Comparison of ENCODE assay signal across 1 cellular context in genomic region chr10:43377393-43377883, GRCh38.
A peak's percentile ranks its signal among the peaks of the same experiment; 100 is the strongest.
TF ChIP-seq lines count a peak whose summit lies in the region.

No MANE protein-coding gene starts in this region.

TF ChIP-seq in HepG2, 621 proteins besides CTCF, POLR2A, EP300 and RAD21 (continued from another document and continues in another):
- TF ChIP-seq ZNF703 (CRISPR knock-in tag; IDR thresholded peaks at IDR 0.05; ENCODE audit: borderline replicate concordance) (no peak), ZNF615 (CRISPR knock-in tag; IDR thresholded peaks at IDR 0.05; ENCODE audit: borderline replicate concordance) (no peak), HMG20B (CRISPR knock-in tag; conservative IDR thresholded peaks at IDR 0.05) (0 out of 2 replicates have a peak, but pooled peaks have one; percentile 17), GATA4 (IDR thresholded peaks at IDR 0.05; ENCODE audit: borderline replicate concordance, low read depth) (no peak), MZF1 (CRISPR knock-in tag; IDR thresholded peaks at IDR 0.05; ENCODE audit: borderline replicate concordance) (no peak), ZSCAN25 (CRISPR knock-in tag; IDR thresholded peaks at IDR 0.05) (no peak), ELF1 (CRISPR knock-in tag; IDR thresholded peaks at IDR 0.05) (peak; percentile 36; the same call in 1 of the 2 replicates), ZNF607 (CRISPR knock-in tag; IDR thresholded peaks at IDR 0.05; ENCODE audit: borderline replicate concordance) (no peak), KLF12 (CRISPR knock-in tag; IDR thresholded peaks at IDR 0.05; ENCODE audit: borderline replicate concordance) (peak; percentile 63; the same call in 1 of the 2 replicates), ATF4 (CRISPR knock-in tag; IDR thresholded peaks at IDR 0.05) (no peak), PHF8 (CRISPR knock-in tag; IDR thresholded peaks at IDR 0.05) (peak; percentile 57; the same call in 1 of the 2 replicates), ZKSCAN5 (CRISPR knock-in tag; IDR thresholded peaks at IDR 0.05) (no peak), ZKSCAN1 (IDR thresholded peaks at IDR 0.05; ENCODE audit: low read length) (no peak), ARNT (IDR thresholded peaks at IDR 0.05) (no peak), BRF2 (CRISPR knock-in tag; IDR thresholded peaks at IDR 0.05) (no peak), ZNF557 (CRISPR knock-in tag; IDR thresholded peaks at IDR 0.05) (no peak), THYN1 (CRISPR knock-in tag; IDR thresholded peaks at IDR 0.05; ENCODE audit: borderline replicate concordance, low read depth) (no peak), ZNF292 (CRISPR knock-in tag; IDR thresholded peaks at IDR 0.05; ENCODE audit: borderline replicate concordance, low read depth) (peak; percentile 71; the same call in 1 of the 2 replicates), NFATC3 (CRISPR knock-in tag; IDR thresholded peaks at IDR 0.05) (no peak), ZNF333 (CRISPR knock-in tag; IDR thresholded peaks at IDR 0.05; ENCODE audit: borderline replicate concordance) (no peak), NFE2L1 (CRISPR knock-in tag; IDR thresholded peaks at IDR 0.05; ENCODE audit: borderline replicate concordance) (no peak), ARHGAP35 (CRISPR knock-in tag; IDR thresholded peaks at IDR 0.05; ENCODE audit: borderline replicate concordance) (no peak; the same call in 1 of the 2 replicates), HMG20A (CRISPR knock-in tag; IDR thresholded peaks at IDR 0.05; ENCODE audit: borderline replicate concordance) (no peak), SMYD3 (CRISPR knock-in tag; IDR thresholded peaks at IDR 0.05) (no peak), TAF15 (IDR thresholded peaks at IDR 0.05; ENCODE audit: low read depth, low read length, poor library complexity, severe bottlenecking) (no peak), SALL1 (CRISPR knock-in tag; IDR thresholded peaks at IDR 0.05) (0 out of 2 replicates have a peak, but pooled peaks have one; percentile 16), FOSL1 (CRISPR knock-in tag; IDR thresholded peaks at IDR 0.05; ENCODE audit: borderline replicate concordance) (no peak), AKNA (CRISPR knock-in tag; IDR thresholded peaks at IDR 0.05; ENCODE audit: borderline replicate concordance) (no peak), ZNF512B (CRISPR knock-in tag; IDR thresholded peaks at IDR 0.05; ENCODE audit: borderline replicate concordance) (0 out of 2 replicates have a peak, but pooled peaks have one; percentile 72), ZNF766 (CRISPR knock-in tag; IDR thresholded peaks at IDR 0.05; ENCODE audit: borderline replicate concordance) (no peak), FOXA1 (IDR thresholded peaks at IDR 0.05) (no peak), FOXA1 (CRISPR knock-in tag; IDR thresholded peaks at IDR 0.05) (0 out of 2 replicates have a peak, but pooled peaks have one; percentile 23), NFAT5 (CRISPR knock-in tag; IDR thresholded peaks at IDR 0.05) (no peak), RBAK (CRISPR knock-in tag; IDR thresholded peaks at IDR 0.05) (no peak), ZBTB7A (CRISPR knock-in tag; IDR thresholded peaks at IDR 0.05) (no peak), ZNF207 (IDR thresholded peaks at IDR 0.05; ENCODE audit: borderline replicate concordance) (no peak), ZNF546 (CRISPR knock-in tag; conservative IDR thresholded peaks at IDR 0.05) (no peak)
- TF ChIP-seq, protein P1, sequence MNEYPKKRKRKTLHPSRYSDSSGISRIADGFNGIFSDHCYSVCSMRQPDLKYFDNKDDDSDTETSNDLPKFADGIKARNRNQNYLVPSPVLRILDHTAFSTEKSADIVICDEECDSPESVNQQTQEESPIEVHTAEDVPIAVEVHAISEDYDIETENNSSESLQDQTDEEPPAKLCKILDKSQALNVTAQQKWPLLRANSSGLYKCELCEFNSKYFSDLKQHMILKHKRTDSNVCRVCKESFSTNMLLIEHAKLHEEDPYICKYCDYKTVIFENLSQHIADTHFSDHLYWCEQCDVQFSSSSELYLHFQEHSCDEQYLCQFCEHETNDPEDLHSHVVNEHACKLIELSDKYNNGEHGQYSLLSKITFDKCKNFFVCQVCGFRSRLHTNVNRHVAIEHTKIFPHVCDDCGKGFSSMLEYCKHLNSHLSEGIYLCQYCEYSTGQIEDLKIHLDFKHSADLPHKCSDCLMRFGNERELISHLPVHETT (CRISPR knock-in tag; conservative IDR thresholded peaks at IDR 0.05): no peak
- TF ChIP-seq, protein P2, sequence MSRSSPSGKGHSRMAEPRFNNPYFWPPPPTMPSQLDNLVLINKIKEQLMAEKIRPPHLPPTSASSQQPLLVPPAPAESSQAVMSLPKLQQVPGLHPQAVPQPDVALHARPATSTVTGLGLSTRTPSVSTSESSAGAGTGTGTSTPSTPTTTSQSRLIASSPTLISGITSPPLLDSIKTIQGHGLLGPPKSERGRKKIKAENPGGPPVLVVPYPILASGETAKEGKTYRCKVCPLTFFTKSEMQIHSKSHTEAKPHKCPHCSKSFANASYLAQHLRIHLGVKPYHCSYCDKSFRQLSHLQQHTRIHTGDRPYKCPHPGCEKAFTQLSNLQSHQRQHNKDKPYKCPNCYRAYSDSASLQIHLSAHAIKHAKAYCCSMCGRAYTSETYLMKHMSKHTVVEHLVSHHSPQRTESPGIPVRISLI (CRISPR knock-in tag; IDR thresholded peaks at IDR 0.05; ENCODE audit: borderline replicate concordance): peak; percentile 30; the same call in 1 of the 2 replicates
- TF ChIP-seq, protein P3, sequence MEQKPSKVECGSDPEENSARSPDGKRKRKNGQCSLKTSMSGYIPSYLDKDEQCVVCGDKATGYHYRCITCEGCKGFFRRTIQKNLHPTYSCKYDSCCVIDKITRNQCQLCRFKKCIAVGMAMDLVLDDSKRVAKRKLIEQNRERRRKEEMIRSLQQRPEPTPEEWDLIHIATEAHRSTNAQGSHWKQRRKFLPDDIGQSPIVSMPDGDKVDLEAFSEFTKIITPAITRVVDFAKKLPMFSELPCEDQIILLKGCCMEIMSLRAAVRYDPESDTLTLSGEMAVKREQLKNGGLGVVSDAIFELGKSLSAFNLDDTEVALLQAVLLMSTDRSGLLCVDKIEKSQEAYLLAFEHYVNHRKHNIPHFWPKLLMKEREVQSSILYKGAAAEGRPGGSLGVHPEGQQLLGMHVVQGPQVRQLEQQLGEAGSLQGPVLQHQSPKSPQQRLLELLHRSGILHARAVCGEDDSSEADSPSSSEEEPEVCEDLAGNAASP (CRISPR knock-in tag; IDR thresholded peaks at IDR 0.05; ENCODE audit: borderline replicate concordance): no peak
- TF ChIP-seq, protein P4, sequence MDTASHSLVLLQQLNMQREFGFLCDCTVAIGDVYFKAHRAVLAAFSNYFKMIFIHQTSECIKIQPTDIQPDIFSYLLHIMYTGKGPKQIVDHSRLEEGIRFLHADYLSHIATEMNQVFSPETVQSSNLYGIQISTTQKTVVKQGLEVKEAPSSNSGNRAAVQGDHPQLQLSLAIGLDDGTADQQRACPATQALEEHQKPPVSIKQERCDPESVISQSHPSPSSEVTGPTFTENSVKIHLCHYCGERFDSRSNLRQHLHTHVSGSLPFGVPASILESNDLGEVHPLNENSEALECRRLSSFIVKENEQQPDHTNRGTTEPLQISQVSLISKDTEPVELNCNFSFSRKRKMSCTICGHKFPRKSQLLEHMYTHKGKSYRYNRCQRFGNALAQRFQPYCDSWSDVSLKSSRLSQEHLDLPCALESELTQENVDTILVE (CRISPR knock-in tag; IDR thresholded peaks at IDR 0.05): no peak
- TF ChIP-seq, protein P5, sequence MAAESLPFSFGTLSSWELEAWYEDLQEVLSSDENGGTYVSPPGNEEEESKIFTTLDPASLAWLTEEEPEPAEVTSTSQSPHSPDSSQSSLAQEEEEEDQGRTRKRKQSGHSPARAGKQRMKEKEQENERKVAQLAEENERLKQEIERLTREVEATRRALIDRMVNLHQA (CRISPR knock-in tag; IDR thresholded peaks at IDR 0.05): no peak
